Comparison of ENCODE assay signal across 8 cellular contexts in the genomic region with DNA sequence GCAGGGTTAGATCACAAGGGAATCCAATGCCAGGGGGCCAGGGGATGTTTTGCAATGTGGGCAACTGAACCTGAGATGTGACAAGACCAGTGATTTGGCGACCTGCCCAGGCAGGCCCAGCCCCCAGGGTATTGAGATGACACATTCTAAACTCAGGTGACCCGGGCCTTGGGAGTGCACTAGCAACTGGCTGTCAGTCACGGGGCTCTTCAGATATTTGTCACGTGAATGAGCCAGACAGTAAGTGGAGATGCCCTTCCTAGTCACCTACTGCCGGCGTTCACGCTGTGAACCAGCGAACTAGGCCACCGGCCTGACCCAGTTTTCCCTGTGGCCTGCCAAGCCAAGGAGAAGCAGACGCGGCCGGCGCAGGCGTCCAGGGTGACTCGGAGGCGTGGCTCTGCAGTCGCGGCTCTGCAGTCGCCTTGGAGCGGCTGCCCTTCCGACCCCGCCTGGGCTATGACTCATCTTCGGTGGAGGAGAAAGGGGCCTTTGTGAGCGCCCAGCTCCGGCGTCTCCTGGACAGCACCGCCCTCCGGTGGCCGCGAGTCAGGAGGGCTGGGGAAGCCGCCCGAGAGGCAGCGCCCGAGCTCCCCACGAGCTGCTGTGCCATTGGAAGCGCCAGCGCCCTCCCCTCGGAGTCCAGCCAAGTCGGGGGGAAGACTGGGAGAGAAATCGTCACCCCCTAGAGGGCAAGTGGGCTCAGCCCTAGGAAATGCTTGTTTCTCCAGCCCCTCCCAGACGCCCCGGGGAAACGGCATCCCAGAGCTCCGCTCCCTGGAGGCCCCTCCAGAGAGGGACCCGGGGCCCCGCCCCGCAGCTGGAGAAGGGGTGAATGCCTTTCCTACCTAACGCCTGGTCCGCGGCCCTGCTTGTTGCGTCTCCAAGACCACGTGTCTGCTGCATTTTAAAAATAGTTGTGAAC. TPM values are rescaled to one million over a fixed set of nuclear protein-coding genes. Genes with fewer than 3 reads are reported as not detected.
DNase-seq lines count a peak whose midpoint lies in the region; ATAC-seq and TF ChIP-seq lines count a peak whose summit lies in the region.

No MANE protein-coding gene starts in this region.

- peak overlapping the region; percentile 78 for H3K9ac ChIP-seq in adipocyte (ENCODE audit: low read length)

- TF ChIP-seq POLR2A in heart left ventricle (IDR thresholded peaks at IDR 0.05) = peak in 1 of 2 donors; percentile 48
- TF ChIP-seq POLR2A in upper lobe of left lung (IDR thresholded peaks at IDR 0.05) = peak in 3 of 4 donors; percentile 19 to 54 (median 39)

- no peaks in the 10 kb centered on the region for H3K9me3 ChIP-seq in adipocyte (ENCODE audit: control insufficient read depth, low read length)
- no peaks in the 10 kb centered on the region for H3K9me3 ChIP-seq in heart left ventricle
- no peaks in the 10 kb centered on the region for H3K9me3 ChIP-seq in upper lobe of left lung

- intact Hi-C loops in heart left ventricle (cut with DNase I) (loop anchor here in 9 of 10 donors (1.0 to 5.0 kb wide), 11 partner anchors 17 to 268 kb away; partner anchors contain the start of gene WSB1 (in 6 of the 9)), posterior cingulate gyrus (cut with DNase I) (loop anchor here (1.0 to 2.0 kb wide), 4 partner anchors 21 to 96 kb away; no protein-coding TSS in a partner anchor)

- peak in 1 of 4 donors; percentile 63 for TF ChIP-seq EP300 in upper lobe of left lung (IDR thresholded peaks at IDR 0.05)

- H3K4me1 ChIP-seq in adipocyte (ENCODE audit: control insufficient read depth, insufficient read depth, low read length) (peaks cover 11% of the 10 kb centered on the region), heart left ventricle (peaks cover 0 to 35% (median 19%) of the 10 kb centered on the region in 12 donors), upper lobe of left lung (peaks cover 15 to 22% (median 17%) of the 10 kb centered on the region in 4 donors)

- WGBS in heart left ventricle, 4 donors = 0 to 2% (median 1%) methylated on average over 33 to 52 of the region's 52 CpGs
- WGBS in upper lobe of left lung, 2 donors = 0 to 1% methylated on average over 8 to 23 of the region's 52 CpGs

- H3K27ac ChIP-seq in heart left ventricle = peak overlapping the region; percentile 92 to 99 (median 96)
- peak overlapping the region; percentile 86 to 94 (median 91) for H3K27ac ChIP-seq in upper lobe of left lung

- H3K4me3 ChIP-seq in GM12865 (ENCODE audit: low read depth, low read length) = peak overlapping the region; percentile 64
- peak overlapping the region; percentile 83 for H3K4me3 ChIP-seq in adipocyte (ENCODE audit: low read length)
- peak overlapping the region in 11 of 12 donors; percentile 29 to 69 (median 57) for H3K4me3 ChIP-seq in heart left ventricle
- peak overlapping the region; percentile 27 to 55 (median 46) for H3K4me3 ChIP-seq in upper lobe of left lung

- DNase-seq in GM12865 (ENCODE audit: low read depth) (peak; percentile 95), NCI-H1105 (lab: John Stamatoyannopoulos, UW) (peak; percentile 92), SW 1271 (lab: John Stamatoyannopoulos, UW) (peak; percentile 98), adipocyte (ENCODE audit: low read depth) (peak; percentile 99), heart left ventricle (peak; percentile 98 to 100 (median 99)), posterior cingulate gyrus (peak; percentile 92 to 100 (median 96)), upper lobe of left lung (peak; percentile 98 to 100)

- ATAC-seq in HG02623 (IDR thresholded peaks at IDR 0.05; ENCODE audit: unreplicated experiment) (peak; percentile 83), heart left ventricle (peak; percentile 95 to 97 (median 96)), upper lobe of left lung (ENCODE audit: low FRiP score in 2 of 2) (peak; percentile 98)

- H3K27me3 ChIP-seq in adipocyte (replicated peaks; ENCODE audit: control insufficient read depth, insufficient read depth, low read length) (no peaks in the 10 kb centered on the region), heart left ventricle (no peaks in the 10 kb centered on the region), upper lobe of left lung (no peaks in the 10 kb centered on the region)

- TF ChIP-seq CTCF in GM12865 (IDR thresholded peaks at IDR 0.05; ENCODE audit: insufficient read depth, low read depth, low read length, missing control alignments) = peak; percentile 73
- TF ChIP-seq CTCF in heart left ventricle (IDR thresholded peaks at IDR 0.05) = peak; percentile 82 to 99 (median 93)
- peak; percentile 89 to 99 (median 96) for TF ChIP-seq CTCF in upper lobe of left lung (IDR thresholded peaks at IDR 0.05)

- H3K36me3 ChIP-seq in adipocyte (ENCODE audit: control insufficient read depth, insufficient read depth, low read length, severe bottlenecking) = no peaks in the 10 kb centered on the region
- H3K36me3 ChIP-seq in heart left ventricle = no peaks in the 10 kb centered on the region
- no peaks in the 10 kb centered on the region for H3K36me3 ChIP-seq in upper lobe of left lung

RNA-seq across cellular contexts. Expression of gene WSB1, which starts 38.8 kb away (rescaled TPM):
- 100 to 1,000 TPM in 1 of 9 donors, 10 to 100 TPM in 8; 22.3 to 119 (median 53.4) TPM for total RNA-seq in heart left ventricle
- polyA plus RNA-seq in heart left ventricle = 10 to 100 TPM; 62.3 to 92.1 TPM
- total RNA-seq in upper lobe of left lung = 100 to 1,000 TPM; 261 to 514 (median 328) TPM

Comparison
In these comparisons a context has a peak if more than half of its experiments do, and no peak if none do; other contexts are left out.
1. Peak in every context shown above with its lines: DNase-seq, ATAC-seq, H3K4me3 ChIP-seq and H3K27ac ChIP-seq.